11 cellular contexts compared by ENCODE assay signal in the genomic region with DNA sequence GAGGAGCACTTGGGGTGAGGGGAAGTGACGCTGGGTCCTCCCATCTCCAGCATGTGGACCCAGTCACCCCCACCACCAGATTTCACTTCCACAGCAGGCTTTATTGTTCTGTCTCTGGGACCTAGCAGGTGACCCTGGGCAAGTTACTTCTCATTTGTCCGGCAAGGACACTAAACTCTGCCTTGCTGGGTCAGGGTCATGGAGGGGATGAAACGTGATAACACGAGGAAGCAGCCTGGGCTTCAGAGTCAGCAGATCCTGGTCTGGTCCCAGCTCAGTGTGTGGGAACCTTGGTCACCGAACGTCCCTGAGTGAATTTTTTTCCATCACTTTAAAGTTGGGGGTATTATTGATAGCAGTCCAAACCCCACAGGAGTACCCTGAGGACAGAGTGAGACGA. TPM values are rescaled to one million over a fixed set of nuclear protein-coding genes. Genes with fewer than 3 reads are reported as not detected.
DNase-seq lines count a peak whose midpoint lies in the region; ATAC-seq lines count a peak whose summit lies in the region.
"Had no signal": no experiment of that assay in that cellular context is flagged by ENCODE, and none has a peak within 500 bp of the region (broad histone marks: within the 10 kb centered on the region; RNA-seq: fewer than 3 reads in every experiment).

No MANE protein-coding gene starts in this region.

- no peaks in the 10 kb centered on the region for H3K27me3 Mint-ChIP-seq in activated T-helper 17 cell treated with anti-CD3 and anti-CD28 coated beads, Interleukin-2, amount 50 U/mL, for 72 hours
- H3K27me3 Mint-ChIP-seq: naive B cell had no signal

- no peaks in the 10 kb centered on the region for H3K9me3 ChIP-seq in iPS-15b (ENCODE audit: control insufficient read depth, insufficient read depth, low read length)
- H3K9me3 ChIP-seq: stomach had no signal

- H3K36me3 Mint-ChIP-seq in activated naive CD4-positive, alpha-beta T cell treated with anti-CD3 and anti-CD28 coated beads, Interleukin-2, amount 50 U/mL, for 72 hours: peaks cover 29 to 35% of the 10 kb centered on the region in 2 donors
- H3K36me3 Mint-ChIP-seq in activated T-helper 17 cell treated with anti-CD3 and anti-CD28 coated beads, Interleukin-2, amount 50 U/mL, for 72 hours (ENCODE audit: low read depth): peaks cover 99% of the 10 kb centered on the region
- peaks cover 82% of the 10 kb centered on the region for H3K36me3 Mint-ChIP-seq in stimulated activated effector memory CD8-positive, alpha-beta T cell treated with anti-CD3 and anti-CD28 coated beads, Interleukin-12 subunit alpha, Interleukin-12 subunit beta, amount 100 ng/mL, for 72 hours

- DNase-seq in activated naive CD4-positive, alpha-beta T cell treated with anti-CD3 and anti-CD28 coated beads, Interleukin-2, amount 50 U/mL, for 72 hours (ENCODE audit: low spot score in 2 of 2): no peak
- no peak for DNase-seq in activated naive CD4-positive, alpha-beta T cell (lab: John Stamatoyannopoulos, UW)
- DNase-seq in stimulated activated effector memory CD8-positive, alpha-beta T cell treated with anti-CD3 and anti-CD28 coated beads, Interleukin-12 subunit alpha, Interleukin-12 subunit beta, amount 100 ng/mL, for 72 hours (ENCODE audit: low spot score in 2 of 2): no peak
- DNase-seq in COR-L47 (lab: John Stamatoyannopoulos, UW): no peak
- DNase-seq: HCEC 1CT, naive B cell, stomach had no signal

- peaks cover 13% of the 10 kb centered on the region for H3K4me1 ChIP-seq in iPS-15b (ENCODE audit: control insufficient read depth, insufficient read depth, low read length)

- ATAC-seq in activated naive CD4-positive, alpha-beta T cell treated with anti-CD3 and anti-CD28 coated beads, Interleukin-2, amount 50 U/mL, for 72 hours: no peak
- ATAC-seq in activated T-helper 17 cell treated with anti-CD3 and anti-CD28 coated beads, Interleukin-2, amount 50 U/mL, for 72 hours (replicated peaks): no peak
- no peak for ATAC-seq in stimulated activated effector memory CD8-positive, alpha-beta T cell treated with anti-CD3 and anti-CD28 coated beads, Interleukin-12 subunit alpha, Interleukin-12 subunit beta, amount 100 ng/mL, for 72 hours
- ATAC-seq in GM18868 (IDR thresholded peaks at IDR 0.05; ENCODE audit: unreplicated experiment) (no peak), GM19397 (IDR thresholded peaks at IDR 0.05; ENCODE audit: unreplicated experiment) (no peak)

- no peak overlapping the region for H3K9ac ChIP-seq in iPS-15b (ENCODE audit: low read depth, low read length)

- H3K27ac Mint-ChIP-seq in activated naive CD4-positive, alpha-beta T cell treated with anti-CD3 and anti-CD28 coated beads, Interleukin-2, amount 50 U/mL, for 72 hours: peak overlapping the region; percentile 29 to 95
- peak overlapping the region; percentile 96 for H3K27ac Mint-ChIP-seq in activated T-helper 17 cell treated with anti-CD3 and anti-CD28 coated beads, Interleukin-2, amount 50 U/mL, for 72 hours
- peak overlapping the region; percentile 92 for H3K27ac Mint-ChIP-seq in stimulated activated effector memory CD8-positive, alpha-beta T cell treated with anti-CD3 and anti-CD28 coated beads, Interleukin-12 subunit alpha, Interleukin-12 subunit beta, amount 100 ng/mL, for 72 hours

- peaks cover 20% of the 10 kb centered on the region for H3K4me1 Mint-ChIP-seq in activated T-helper 17 cell treated with anti-CD3 and anti-CD28 coated beads, Interleukin-2, amount 50 U/mL, for 72 hours
- peaks cover 43% of the 10 kb centered on the region for H3K4me1 Mint-ChIP-seq in stimulated activated effector memory CD8-positive, alpha-beta T cell treated with anti-CD3 and anti-CD28 coated beads, Interleukin-12 subunit alpha, Interleukin-12 subunit beta, amount 100 ng/mL, for 72 hours

- peak overlapping the region; percentile 94 for H3K4me3 Mint-ChIP-seq in activated T-helper 17 cell treated with anti-CD3 and anti-CD28 coated beads, Interleukin-2, amount 50 U/mL, for 72 hours
- H3K4me3 Mint-ChIP-seq in stimulated activated effector memory CD8-positive, alpha-beta T cell treated with anti-CD3 and anti-CD28 coated beads, Interleukin-12 subunit alpha, Interleukin-12 subunit beta, amount 100 ng/mL, for 72 hours: peak overlapping the region; percentile 97

- peaks cover 61% of the 10 kb centered on the region for H3K36me3 ChIP-seq in iPS-15b (ENCODE audit: control insufficient read depth, insufficient read depth, low read length)

- peak overlapping the region; percentile 18 for H3K4me3 ChIP-seq in iPS-15b (ENCODE audit: low read depth, low read length)

- H3K27me3 ChIP-seq in iPS-15b (ENCODE audit: control insufficient read depth, insufficient read depth, low read length): no peaks in the 10 kb centered on the region
- H3K27me3 ChIP-seq: stomach had no signal

- H3K9me3 Mint-ChIP-seq in activated naive CD4-positive, alpha-beta T cell treated with anti-CD3 and anti-CD28 coated beads, Interleukin-2, amount 50 U/mL, for 72 hours: no peaks in the 10 kb centered on the region
- no peaks in the 10 kb centered on the region for H3K9me3 Mint-ChIP-seq in activated T-helper 17 cell treated with anti-CD3 and anti-CD28 coated beads, Interleukin-2, amount 50 U/mL, for 72 hours
- H3K9me3 Mint-ChIP-seq in stimulated activated effector memory CD8-positive, alpha-beta T cell treated with anti-CD3 and anti-CD28 coated beads, Interleukin-12 subunit alpha, Interleukin-12 subunit beta, amount 100 ng/mL, for 72 hours: no peaks in the 10 kb centered on the region
- H3K9me3 Mint-ChIP-seq: naive B cell had no signal

RNA-seq across cellular contexts. Expression of gene UBA1, which starts 3.9 kb away (rescaled TPM):
- 100 to 1,000 TPM; 236 to 259 TPM for total RNA-seq in activated naive CD4-positive, alpha-beta T cell treated with anti-CD3 and anti-CD28 coated beads, Interleukin-2, amount 50 U/mL, for 72 hours
- 100 to 1,000 TPM; 227 to 255 TPM for total RNA-seq in activated T-helper 17 cell treated with anti-CD3 and anti-CD28 coated beads, Interleukin-2, amount 50 U/mL, for 72 hours

RNA-seq across cellular contexts. Expression of gene CDK16, which starts 21.0 kb away (rescaled TPM):
- 10 to 100 TPM; 69.5 to 95.8 TPM for total RNA-seq in activated naive CD4-positive, alpha-beta T cell treated with anti-CD3 and anti-CD28 coated beads, Interleukin-2, amount 50 U/mL, for 72 hours
- total RNA-seq in activated T-helper 17 cell treated with anti-CD3 and anti-CD28 coated beads, Interleukin-2, amount 50 U/mL, for 72 hours: 10 to 100 TPM; 58.3 to 71.5 TPM

RNA-seq across cellular contexts. Expression of gene USP11, which starts 35.3 kb away (rescaled TPM):
- 10 to 100 TPM; 14.5 to 22.2 TPM for total RNA-seq in activated naive CD4-positive, alpha-beta T cell treated with anti-CD3 and anti-CD28 coated beads, Interleukin-2, amount 50 U/mL, for 72 hours
- 10 to 100 TPM; 24.0 to 26.6 TPM for total RNA-seq in activated T-helper 17 cell treated with anti-CD3 and anti-CD28 coated beads, Interleukin-2, amount 50 U/mL, for 72 hours

RNA-seq across cellular contexts. Expression of gene RBM10, which starts 52.5 kb away (rescaled TPM):
- 10 to 100 TPM; 54.7 to 61.3 TPM for total RNA-seq in activated naive CD4-positive, alpha-beta T cell treated with anti-CD3 and anti-CD28 coated beads, Interleukin-2, amount 50 U/mL, for 72 hours
- 10 to 100 TPM; 54.3 to 57.9 TPM for total RNA-seq in activated T-helper 17 cell treated with anti-CD3 and anti-CD28 coated beads, Interleukin-2, amount 50 U/mL, for 72 hours

RNA-seq across cellular contexts. Expression of gene NDUFB11, which starts 53.0 kb away (rescaled TPM):
- 10 to 100 TPM; 89.5 to 91.9 TPM for total RNA-seq in activated naive CD4-positive, alpha-beta T cell treated with anti-CD3 and anti-CD28 coated beads, Interleukin-2, amount 50 U/mL, for 72 hours
- 10 to 100 TPM; 72.3 to 94.4 TPM for total RNA-seq in activated T-helper 17 cell treated with anti-CD3 and anti-CD28 coated beads, Interleukin-2, amount 50 U/mL, for 72 hours
